In genomic region chr14:53896773-53897172, GRCh38 we compare ENCODE assay signal across 17 cellular contexts. TPM values are rescaled to one million over a fixed set of nuclear protein-coding genes. Genes with fewer than 3 reads are reported as not detected.
DNase-seq lines count a peak whose midpoint lies in the region; TF ChIP-seq lines count a peak whose summit lies in the region.
"Had no signal": no experiment of that assay in that cellular context is flagged by ENCODE, and none has a peak within 500 bp of the region (broad histone marks: within the 10 kb centered on the region; RNA-seq: fewer than 3 reads in every experiment).

No MANE protein-coding gene starts in this region.

- H4K20me1 ChIP-seq in hepatocyte (ENCODE audit: insufficient read depth, poor library complexity, severe bottlenecking), result no peaks in the 10 kb centered on the region

- H3K4me1 ChIP-seq in adipocyte (ENCODE audit: control insufficient read depth, insufficient read depth, low read length), result peaks cover 13% of the 10 kb centered on the region
- peaks cover 9% of the 10 kb centered on the region for H3K4me1 ChIP-seq in hepatocyte (ENCODE audit: insufficient read depth)
- H3K4me1 ChIP-seq in sigmoid colon, result no peaks in the 10 kb centered on the region

- H3K36me3 ChIP-seq in adipocyte (ENCODE audit: control insufficient read depth, insufficient read depth, low read length, severe bottlenecking) (no peaks in the 10 kb centered on the region), hepatocyte (replicated peaks; ENCODE audit: insufficient read depth, low read depth) (no peaks in the 10 kb centered on the region), sigmoid colon (no peaks in the 10 kb centered on the region)
- H3K36me3 ChIP-seq: BLaER1 had no signal

- WGBS in hepatocyte (ENCODE audit: low lambda C conversion rate, missing lambda C conversion rate), result 47% methylated on average over 1 of the region's 1 CpG
- WGBS in sigmoid colon, 2 donors, result 31 to 58% methylated on average over 1 of the region's 1 CpG

- no peak overlapping the region for H3K4me2 ChIP-seq in hepatocyte
- H3K4me2 ChIP-seq: BLaER1, PC-9 had no signal

- peak overlapping the region; percentile 61 for H3K27ac ChIP-seq in hepatocyte
- no peak overlapping the region for H3K27ac ChIP-seq in sigmoid colon
- H3K27ac ChIP-seq: BLaER1, PC-9, SK-N-MC had no signal

- intact Hi-C loops in sigmoid colon (cut with DNase I), result no loop called here

- H3K9me2 ChIP-seq in hepatocyte (replicated peaks; ENCODE audit: insufficient read depth), result no peaks in the 10 kb centered on the region

- TF ChIP-seq EP300 in sigmoid colon (IDR thresholded peaks at IDR 0.05), result no peak

- H3K4me3 ChIP-seq in AG09309 (ENCODE audit: control insufficient read depth, low read depth, low read length) (no peak overlapping the region), adipocyte (ENCODE audit: low read length) (no peak overlapping the region), hepatocyte (no peak overlapping the region), sigmoid colon (no peak overlapping the region)
- H3K4me3 ChIP-seq: BLaER1, PC-9, SK-N-MC had no signal

- DNase-seq in AG09309 (ENCODE audit: low read depth), result peak; percentile 37
- DNase-seq in HCEC 1CT, result peak; percentile 10
- peak; percentile 7 for DNase-seq in adipocyte (ENCODE audit: low read depth)
- peak; percentile 15 for DNase-seq in hepatocyte (ENCODE audit: low spot score)
- DNase-seq in sigmoid colon, result no peak
- no peak for DNase-seq in Kasumi-1 (lab: John Stamatoyannopoulos, UW)
- no peak for DNase-seq in hepatic stellate cell (ENCODE audit: low spot score)
- DNase-seq in NCI-H345 treated with DMSO at 0.1 percent for 48 hours (lab: John Stamatoyannopoulos, UW; ENCODE audit: unreplicated experiment), result no peak
- DNase-seq: CD8-positive, alpha-beta memory T cell; NCI-H1048; NCI-H146; NCI-H748 treated with DMSO at 0.1 percent for 48 hours; PC-9 had no signal

- no peak for TF ChIP-seq POLR2A in sigmoid colon (IDR thresholded peaks at IDR 0.05)

- no peak overlapping the region for H2AFZ ChIP-seq in hepatocyte
- H2AFZ ChIP-seq: PC-9 had no signal

- H3K9me3 ChIP-seq in adipocyte (ENCODE audit: control insufficient read depth, low read length) (no peaks in the 10 kb centered on the region), hepatocyte (ENCODE audit: low read depth) (no peaks in the 10 kb centered on the region), sigmoid colon (no peaks in the 10 kb centered on the region)
- H3K9me3 ChIP-seq: BLaER1 had no signal

- H3K79me2 ChIP-seq in hepatocyte, result no peaks in the 10 kb centered on the region

- H3K27me3 ChIP-seq in adipocyte (replicated peaks; ENCODE audit: control insufficient read depth, insufficient read depth, low read length) (peaks cover 5% of the 10 kb centered on the region), hepatocyte (no peaks in the 10 kb centered on the region), sigmoid colon (no peaks in the 10 kb centered on the region)
- H3K27me3 ChIP-seq: BLaER1 had no signal

- no peak overlapping the region for H3K9ac ChIP-seq in adipocyte (ENCODE audit: low read length)
- H3K9ac ChIP-seq: BLaER1 had no signal

- no peak for TF ChIP-seq CTCF in AG09309 (IDR thresholded peaks at IDR 0.05; ENCODE audit: control insufficient read depth, insufficient read depth, low read depth, low read length, missing control alignments)
- no peak for TF ChIP-seq CTCF in hepatocyte (IDR thresholded peaks at IDR 0.05; ENCODE audit: poor library complexity)
- TF ChIP-seq CTCF in sigmoid colon (IDR thresholded peaks at IDR 0.05), result no peak

RNA-seq across cellular contexts. Expression of gene BMP4, which starts 59.9 kb away (rescaled TPM):
- total RNA-seq in hepatocyte, result 54.0 and 56.0 TPM in 2 replicates
- polyA plus RNA-seq in hepatocyte, result 41.2 and 50.6 TPM in 2 replicates
- total RNA-seq in sigmoid colon, result 10 to 100 TPM; 19.4 to 31.4 (median 28.0) TPM
- 10 to 100 TPM in 1 of 3 donors, 1 to 10 TPM in 2; 3.7 to 12.0 (median 8.9) TPM for polyA plus RNA-seq in sigmoid colon
- total RNA-seq: A673 had no signal
- polyA plus RNA-seq: CD8-positive, alpha-beta memory T cell; IgD-negative memory B cell had no signal

Comparison
In these comparisons a context has a peak if more than half of its experiments do, and no peak if none do; other contexts are left out.
1. DNase-seq: peak in AG09309 (single experiment), HCEC 1CT (single experiment), adipocyte (single experiment) and hepatocyte (single experiment); none in sigmoid colon (single experiment), Kasumi-1 (0 of 2), hepatic stellate cell (single experiment) and NCI-H345 treated with DMSO at 0.1 percent for 48 hours (single experiment).